In the genomic region with DNA sequence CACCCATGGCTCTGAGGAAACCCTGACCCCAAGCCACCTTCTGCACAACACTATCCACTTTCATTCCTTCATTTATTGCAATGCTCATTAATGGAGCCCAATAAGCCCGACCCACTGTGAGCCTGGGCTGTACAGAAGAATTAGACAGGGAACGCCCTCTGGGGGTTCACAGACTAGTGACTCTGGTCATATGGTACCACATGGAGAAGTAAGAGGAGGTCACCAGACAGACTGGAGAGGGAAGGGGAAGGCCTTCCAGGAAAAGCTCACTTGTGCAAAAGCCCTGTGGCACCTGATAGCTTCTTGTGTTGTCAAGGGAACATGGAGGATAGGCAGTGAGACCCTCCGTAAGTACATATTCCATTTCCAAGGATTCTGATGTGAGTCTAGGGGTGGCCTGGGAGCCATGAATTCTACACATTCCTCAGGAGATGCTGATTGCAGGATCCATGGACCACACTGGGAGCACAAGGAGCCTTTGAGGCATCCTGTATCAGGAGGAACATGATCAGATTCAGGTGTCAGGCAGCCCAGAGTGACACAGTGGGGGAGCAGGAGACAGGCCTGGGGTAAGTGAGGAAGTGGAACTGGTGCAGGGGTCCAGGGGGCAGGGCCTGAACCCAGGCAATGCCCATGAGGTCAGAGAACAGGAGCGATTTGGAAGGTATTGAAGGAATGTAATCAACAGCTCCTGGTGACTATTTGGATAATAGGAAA, we compare ENCODE assay signal across 22 cellular contexts. TPM values are rescaled to one million over a fixed set of nuclear protein-coding genes. Genes with fewer than 3 reads are reported as not detected.
DNase-seq lines count a peak whose midpoint lies in the region; ATAC-seq and TF ChIP-seq lines count a peak whose summit lies in the region.
"Had no signal": no experiment of that assay in that cellular context is flagged by ENCODE, and none has a peak within 500 bp of the region (broad histone marks: within the 10 kb centered on the region; RNA-seq: fewer than 3 reads in every experiment).

No MANE protein-coding gene starts in this region.

- peaks cover 8% of the 10 kb centered on the region for H3K4me1 Mint-ChIP-seq in T-helper 2 cell treated with Interferon-gamma antibody and Interleukin-4, amounts not matched to agents 5 μg/mL and 100 μg/mL, for 36 hours (ENCODE audit: low read depth)
- peaks cover 11% of the 10 kb centered on the region for H3K4me1 Mint-ChIP-seq in osteocyte (ENCODE audit: unreplicated experiment)

- H3K36me3 Mint-ChIP-seq in T-helper 2 cell treated with Interferon-gamma antibody and Interleukin-4, amounts not matched to agents 5 μg/mL and 100 μg/mL, for 36 hours (ENCODE audit: low read depth) = no peaks in the 10 kb centered on the region
- H3K36me3 Mint-ChIP-seq in osteocyte (ENCODE audit: unreplicated experiment) = no peaks in the 10 kb centered on the region

- DNase-seq in T-helper 2 cell treated with Interferon-gamma antibody and Interleukin-4, amounts not matched to agents 5 μg/mL and 100 μg/mL, for 36 hours (ENCODE audit: low spot score) = no peak
- no peak for DNase-seq in T-helper 2 cell
- peak; percentile 4 for DNase-seq in foreskin melanocyte
- DNase-seq in osteocyte (ENCODE audit: extremely low spot score, unreplicated experiment) = peak; percentile 60
- DNase-seq in ureter (ENCODE audit: low spot score) = peak; percentile 33
- no peak for DNase-seq in NOMO-1 treated with DMSO at 0.1 percent for 48 hours (lab: John Stamatoyannopoulos, UW; ENCODE audit: unreplicated experiment)
- no peak for DNase-seq in stimulated activated CD4-positive, alpha-beta T cell treated with anti-CD3 and anti-CD28 coated beads, Interleukin-2, amount 100 ng/mL, for 48 hours
- DNase-seq: ACHN; CD4-positive, alpha-beta T cell; DMS153; Kasumi-1; NCI-H1417 treated with DMSO at 0.1 percent for 48 hours; NCI-H187; NCI-H446; NCI-H526; OCI-M1; SJCRH30 had no signal

- H3K27ac Mint-ChIP-seq in T-helper 2 cell treated with Interferon-gamma antibody and Interleukin-4, amounts not matched to agents 5 μg/mL and 100 μg/mL, for 36 hours = peak overlapping the region; percentile 6
- H3K27ac Mint-ChIP-seq in osteocyte (ENCODE audit: unreplicated experiment) = no peak overlapping the region
- H3K27ac Mint-ChIP-seq: CD4-positive, alpha-beta T cell had no signal

- H3K27me3 Mint-ChIP-seq in T-helper 2 cell treated with Interferon-gamma antibody and Interleukin-4, amounts not matched to agents 5 μg/mL and 100 μg/mL, for 36 hours (ENCODE audit: low read depth) = no peaks in the 10 kb centered on the region
- peaks cover 14% of the 10 kb centered on the region for H3K27me3 Mint-ChIP-seq in osteocyte (ENCODE audit: unreplicated experiment)
- H3K27me3 Mint-ChIP-seq: CD4-positive, alpha-beta T cell had no signal

- no peak overlapping the region for H3K4me3 Mint-ChIP-seq in T-helper 2 cell treated with Interferon-gamma antibody and Interleukin-4, amounts not matched to agents 5 μg/mL and 100 μg/mL, for 36 hours
- H3K4me3 Mint-ChIP-seq in osteocyte (ENCODE audit: unreplicated experiment) = no peak overlapping the region
- H3K4me3 Mint-ChIP-seq: CD4-positive, alpha-beta T cell had no signal

- ATAC-seq in GM18873 (IDR thresholded peaks at IDR 0.05; ENCODE audit: low FRiP score, unreplicated experiment) = no peak

- H3K9me3 Mint-ChIP-seq in T-helper 2 cell treated with Interferon-gamma antibody and Interleukin-4, amounts not matched to agents 5 μg/mL and 100 μg/mL, for 36 hours = no peaks in the 10 kb centered on the region
- H3K9me3 Mint-ChIP-seq in osteocyte (ENCODE audit: unreplicated experiment) = peaks cover 3% of the 10 kb centered on the region
- H3K9me3 Mint-ChIP-seq: CD4-positive, alpha-beta T cell had no signal

- TF ChIP-seq CTCF in osteocyte (IDR thresholded peaks at IDR 0.05) = no peak

RNA-seq across cellular contexts. Expression of gene TMEM72, which starts 19.9 kb away (rescaled TPM):
- not detected in 2 replicates for total RNA-seq in osteocyte
- total RNA-seq in ureter = not detected
- total RNA-seq: Caco-2; CD4-positive, alpha-beta T cell; Daoy; H1; MCF 10A had no signal

RNA-seq across cellular contexts. Expression of gene RASSF4, which starts 28.5 kb away (rescaled TPM):
- total RNA-seq in osteocyte (11.7 and 11.8 TPM in 2 replicates), ureter (22.7 TPM)
- total RNA-seq: MCF 10A had no signal

RNA-seq across cellular contexts. Expression of gene DEPP1, which starts 47.5 kb away (rescaled TPM):
- total RNA-seq in osteocyte = 10.3 and 10.4 TPM in 2 replicates
- 62.7 TPM for total RNA-seq in ureter
- total RNA-seq: CD4-positive, alpha-beta T cell had no signal

Comparison
In these comparisons a context has a peak if more than half of its experiments do, and no peak if none do; other contexts are left out.
1. DNase-seq: peak in foreskin melanocyte (single experiment), osteocyte (single experiment) and ureter (single experiment); none in T-helper 2 cell treated with Interferon-gamma antibody and Interleukin-4, amounts not matched to agents 5 μg/mL and 100 μg/mL, for 36 hours (single experiment), T-helper 2 cell (0 of 5), NOMO-1 treated with DMSO at 0.1 percent for 48 hours (single experiment) and stimulated activated CD4-positive, alpha-beta T cell treated with anti-CD3 and anti-CD28 coated beads, Interleukin-2, amount 100 ng/mL, for 48 hours (0 of 2).